In the genomic region with DNA sequence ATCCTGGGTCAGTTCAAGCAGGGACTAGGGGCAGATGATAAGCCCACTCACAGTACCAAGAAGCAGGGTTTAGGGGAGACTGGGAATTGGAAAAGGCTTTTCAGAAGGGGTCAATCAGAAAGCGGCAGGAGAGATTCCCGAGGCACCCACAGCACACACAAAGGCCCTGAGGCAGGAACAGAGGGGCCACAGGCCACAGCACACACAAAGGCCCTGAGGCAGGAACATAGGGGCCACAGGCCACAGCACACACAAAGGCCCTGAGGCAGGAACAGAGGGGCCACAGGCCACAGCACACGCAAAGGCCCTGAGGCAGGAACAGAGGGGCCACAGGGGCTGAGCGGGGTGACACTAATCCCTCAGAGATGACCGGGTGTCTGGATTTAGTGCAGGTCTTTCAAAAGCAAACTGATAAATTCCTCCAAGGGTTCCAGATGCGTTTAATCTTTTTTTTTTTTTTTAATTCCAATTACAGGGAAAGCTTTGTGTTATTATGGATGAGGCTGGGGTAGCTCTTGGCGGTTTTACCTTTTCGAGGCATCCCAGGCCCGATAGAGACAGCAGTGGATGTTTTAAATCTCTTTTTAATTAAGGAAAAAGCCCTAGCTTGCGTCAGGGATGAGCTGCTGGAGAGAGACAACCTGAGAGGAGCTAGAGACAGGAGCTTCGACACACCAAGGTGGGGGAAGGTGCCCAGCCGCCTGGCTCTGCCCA, we compare ENCODE assay signal across 24 cellular contexts.
"Had no signal": no experiment of that assay in that cellular context is flagged by ENCODE, and none has a peak within 500 bp of the region (broad histone marks: within the 10 kb centered on the region; RNA-seq: fewer than 3 reads in every experiment).

No MANE protein-coding gene starts in this region.

- DNase-seq: activated B cell treated with CpG ODN at 0.5 μM for 24 hours; activated CD4-positive, alpha-beta T cell treated with anti-CD3 and anti-CD28 coated beads for 36 hours; activated CD4-positive, alpha-beta T cell treated with anti-CD3 and anti-CD28 coated beads, Interleukin-2, amount 50 U/mL, for 4 hours; activated effector memory CD4-positive, alpha-beta T cell treated with Interleukin-2 at 50 U/mL for 16 hours; activated naive CD4-positive, alpha-beta T cell treated with anti-CD3 and anti-CD28 coated beads for 36 hours; activated naive CD8-positive, alpha-beta T cell treated with anti-CD3 and anti-CD28 coated beads for 36 hours; activated T-cell treated with anti-CD3 and anti-CD28 coated beads for 4 hours; adrenal gland; heart left ventricle; hypothalamus; left lung; lower lobe of right lung; mesendoderm; natural killer cell; stimulated activated CD4-positive, alpha-beta T cell treated with anti-CD3 and anti-CD28 coated beads, Interleukin-2, amount 100 ng/mL, for 48 hours; stimulated activated naive CD4-positive, alpha-beta T cell treated with Interleukin-2 at 50 U/mL for 16 hours; T-helper 2 cell had no signal

- ATAC-seq: activated CD4-positive, alpha-beta T cell treated with anti-CD3 and anti-CD28 coated beads for 36 hours; natural killer cell had no signal

- H3K27me3 ChIP-seq: adrenal gland, ascending aorta, foreskin keratinocyte, heart left ventricle, right lobe of liver had no signal

- H3K4me3 ChIP-seq: adrenal gland, ascending aorta, coronary artery, esophagus muscularis mucosa, heart left ventricle, left lung, lower lobe of right lung, right lobe of liver, tibial nerve had no signal

- H3K27ac ChIP-seq: adrenal gland, ascending aorta, coronary artery, esophagus muscularis mucosa, foreskin keratinocyte, heart left ventricle, left lung, lower lobe of right lung, neutrophil, right lobe of liver, tibial nerve had no signal

- H3K4me1 ChIP-seq: ascending aorta had no signal

- H3K36me3 ChIP-seq: adrenal gland, ascending aorta, esophagus muscularis mucosa, heart left ventricle, left lung, lower lobe of right lung, neutrophil, right lobe of liver, tibial nerve had no signal

- H3K9me3 ChIP-seq: adrenal gland, ascending aorta, esophagus muscularis mucosa, heart left ventricle, left lung, lower lobe of right lung, neutrophil, right lobe of liver, tibial nerve had no signal
